10 cellular contexts compared by ENCODE assay signal in genomic region chr9:137000177-137000930, GRCh38. TPM values are rescaled to one million over a fixed set of nuclear protein-coding genes. Genes with fewer than 3 reads are reported as not detected.
DNase-seq lines count a peak whose midpoint lies in the region; ATAC-seq lines count a peak whose summit lies in the region.
"Had no signal": no experiment of that assay in that cellular context is flagged by ENCODE, and none has a peak within 500 bp of the region (broad histone marks: within the 10 kb centered on the region; RNA-seq: fewer than 3 reads in every experiment).

No MANE protein-coding gene starts in this region.

- peaks cover 25% of the 10 kb centered on the region for H3K4me1 Mint-ChIP-seq in activated naive CD8-positive, alpha-beta T cell (ENCODE audit: low read depth)

- no peak overlapping the region for H3K9ac ChIP-seq in mesendoderm (ENCODE audit: low read length)

- H3K27ac Mint-ChIP-seq in activated naive CD8-positive, alpha-beta T cell = peak overlapping the region; percentile 17

- H2BK15ac ChIP-seq in mesendoderm (replicated peaks; ENCODE audit: low read depth) = no peak overlapping the region

- no peak overlapping the region for H3K23ac ChIP-seq in mesendoderm (ENCODE audit: low read length)

- peak; percentile 72 for DNase-seq in CD1c-positive myeloid dendritic cell (ENCODE audit: extremely low spot score)
- DNase-seq in GM19240 (ENCODE audit: insufficient read length, low spot score) = peak; percentile 90
- DNase-seq in renal cortical epithelial cell (ENCODE audit: low read depth) = peak; percentile 18
- DNase-seq in mesendoderm = no peak
- DNase-seq in anterior cingulate cortex (lab: John Stamatoyannopoulos, UW) = no peak
- DNase-seq in NCI-H1105 treated with DMSO at 0.1 percent for 48 hours (lab: John Stamatoyannopoulos, UW) = no peak

- H3K18ac ChIP-seq in mesendoderm (ENCODE audit: low read length) = no peak overlapping the region

- H3K4me2 ChIP-seq in mesendoderm (ENCODE audit: low read length) = no peak overlapping the region

- no CpG with 5 or more reads among the region's 10 CpGs for WGBS in mesendoderm (ENCODE audit: extremely low coverage, insufficient coverage, low lambda C conversion rate)

- H3K36me3 ChIP-seq in mesendoderm (ENCODE audit: control insufficient read depth, insufficient read depth, low read length) = no peaks in the 10 kb centered on the region

- peak overlapping the region; percentile 12 for H3K4me3 Mint-ChIP-seq in activated naive CD8-positive, alpha-beta T cell

- no peaks in the 10 kb centered on the region for H3K79me2 ChIP-seq in mesendoderm (ENCODE audit: control insufficient read depth, insufficient read depth, low read length)

- no peak overlapping the region for H4K8ac ChIP-seq in mesendoderm (ENCODE audit: low read depth, low read length)

- H3K36me3 Mint-ChIP-seq in activated naive CD8-positive, alpha-beta T cell = no peaks in the 10 kb centered on the region

- H3K79me1 ChIP-seq in mesendoderm (ENCODE audit: low read length) = no peaks in the 10 kb centered on the region

- peaks cover 3% of the 10 kb centered on the region for H3K4me1 ChIP-seq in mesendoderm (ENCODE audit: control insufficient read depth, low read depth, low read length)

- H3K56ac ChIP-seq in mesendoderm (ENCODE audit: low read length) = no peak overlapping the region

- no peak overlapping the region for H4K5ac ChIP-seq in mesendoderm (ENCODE audit: low read length)

- no peaks in the 10 kb centered on the region for H3K27me3 Mint-ChIP-seq in activated naive CD8-positive, alpha-beta T cell

- no peak overlapping the region for H2AK5ac ChIP-seq in mesendoderm (ENCODE audit: low read length)

- H2BK120ac ChIP-seq in mesendoderm (ENCODE audit: low read depth, low read length) = no peak overlapping the region

- no peaks in the 10 kb centered on the region for H3K9me3 Mint-ChIP-seq in activated naive CD8-positive, alpha-beta T cell (ENCODE audit: low read depth)

- H3K4ac ChIP-seq in mesendoderm (ENCODE audit: low read depth, low read length) = no peak overlapping the region

- no peaks in the 10 kb centered on the region for H3K27me3 ChIP-seq in mesendoderm (ENCODE audit: insufficient read depth, low read length, poor library complexity)

- H2BK5ac ChIP-seq in mesendoderm (ENCODE audit: low read length) = no peak overlapping the region

- H3K4me3 ChIP-seq in mesendoderm (ENCODE audit: low read length) = no peak overlapping the region

- no peak overlapping the region for H3K27ac ChIP-seq in mesendoderm (ENCODE audit: low read depth, low read length)

- ATAC-seq in HG03520 (IDR thresholded peaks at IDR 0.05; ENCODE audit: unreplicated experiment) = peak; percentile 58

RNA-seq across cellular contexts. Expression of gene CLIC3, which starts 4.0 kb away (rescaled TPM):
- 0.85 and 1.9 TPM in 2 replicates for total RNA-seq in renal cortical epithelial cell
- polyA plus RNA-seq in mesendoderm (2013, experiment 1 of 2) = 0.15 TPM
- polyA plus RNA-seq in mesendoderm (2013, experiment 2 of 2) = 0.17 TPM

RNA-seq across cellular contexts. Expression of gene PAXX, which starts 8.1 kb away (rescaled TPM):
- 13.6 and 26.9 TPM in 2 replicates for total RNA-seq in renal cortical epithelial cell
- polyA plus RNA-seq in mesendoderm (2013, experiment 1 of 2) = 30.5 TPM
- 31.0 TPM for polyA plus RNA-seq in mesendoderm (2013, experiment 2 of 2)

RNA-seq across cellular contexts. Expression of gene LCNL1, which starts 17.6 kb away (rescaled TPM):
- total RNA-seq in renal cortical epithelial cell = not detected in 2 replicates
- not detected for polyA plus RNA-seq in mesendoderm (2013, experiment 1 of 2)
- polyA plus RNA-seq in mesendoderm (2013, experiment 2 of 2) = not detected
- total RNA-seq: glomerular endothelial cell, subcutaneous adipose tissue had no signal

RNA-seq across cellular contexts. Expression of gene PTGDS, which starts 23.1 kb away (rescaled TPM):
- total RNA-seq in renal cortical epithelial cell = 0.45 TPM in 1 of 2 replicates, not detected in the other
- polyA plus RNA-seq in mesendoderm (2013, experiment 1 of 2) = 0.15 TPM
- 0.07 TPM for polyA plus RNA-seq in mesendoderm (2013, experiment 2 of 2)
- total RNA-seq: glomerular endothelial cell had no signal

RNA-seq across cellular contexts. Expression of gene ABCA2, which starts 27.7 kb away (rescaled TPM):
- total RNA-seq in renal cortical epithelial cell = 7.5 and 53.0 TPM in 2 replicates
- polyA plus RNA-seq in mesendoderm (2013, experiment 1 of 2) = 1.8 TPM
- polyA plus RNA-seq in mesendoderm (2013, experiment 2 of 2) = 2.0 TPM

Comparison
In these comparisons a context has a peak if more than half of its experiments do, and no peak if none do; other contexts are left out.
1. DNase-seq: peak in CD1c-positive myeloid dendritic cell (single experiment), GM19240 (single experiment) and renal cortical epithelial cell (single experiment); none in mesendoderm (single experiment), anterior cingulate cortex (0 of 58) and NCI-H1105 treated with DMSO at 0.1 percent for 48 hours (single experiment).